ENCODE assay signal across 8 cellular contexts in the genomic region with DNA sequence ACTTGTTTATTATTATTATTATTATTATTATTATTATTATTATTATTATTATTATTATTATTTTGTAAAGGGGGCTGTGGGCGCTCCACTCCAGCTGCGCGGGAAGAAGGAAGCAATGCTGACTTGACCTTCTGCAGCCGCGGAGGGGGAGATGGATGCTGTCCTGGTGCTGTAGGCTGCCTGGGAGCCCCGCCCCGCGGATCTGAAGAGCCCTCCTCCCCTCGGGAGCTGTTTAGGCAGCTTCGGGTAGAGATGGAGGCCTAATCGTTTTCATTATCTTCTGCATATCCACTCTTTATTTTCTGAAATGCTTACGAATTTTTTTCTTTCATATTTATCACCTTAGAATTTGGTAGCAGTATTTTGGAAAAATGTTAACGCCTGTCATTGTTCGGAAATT.
DNase-seq lines count a peak whose midpoint lies in the region; ATAC-seq and TF ChIP-seq lines count a peak whose summit lies in the region.

No MANE protein-coding gene starts in this region.

- peak overlapping the region in 3 of 8 donors; percentile 69 to 82 (median 74) for H3K4me3 Mint-ChIP-seq in CD4-positive, alpha-beta memory T cell
- H3K4me3 Mint-ChIP-seq in WTC11, result no peak overlapping the region
- no peak overlapping the region for H3K4me3 Mint-ChIP-seq in progenitor cell of endocrine pancreas (ENCODE audit: low read depth)
- H3K4me3 Mint-ChIP-seq in immature natural killer cell, result no peak overlapping the region

- peak overlapping the region; percentile 77 for H3K27ac ChIP-seq in CD4-positive, alpha-beta memory T cell (ENCODE audit: low read depth, low read length)
- H3K27ac ChIP-seq in left ventricle myocardium inferior (replicated peaks), result peak overlapping the region; percentile 81

- no peaks in the 10 kb centered on the region for H3K36me3 Mint-ChIP-seq in CD4-positive, alpha-beta memory T cell
- H3K36me3 Mint-ChIP-seq in WTC11, result peaks cover 8% of the 10 kb centered on the region
- no peaks in the 10 kb centered on the region for H3K36me3 Mint-ChIP-seq in progenitor cell of endocrine pancreas (ENCODE audit: insufficient read depth)
- H3K36me3 Mint-ChIP-seq in immature natural killer cell, result no peaks in the 10 kb centered on the region

- peak overlapping the region in 6 of 7 donors; percentile 96 to 99 (median 98) for H3K27ac Mint-ChIP-seq in CD4-positive, alpha-beta memory T cell
- H3K27ac Mint-ChIP-seq in WTC11 (no peak overlapping the region), progenitor cell of endocrine pancreas (peak overlapping the region; percentile 87), immature natural killer cell (no peak overlapping the region)

- ATAC-seq in WTC11, result peak; percentile 72
- no peak for ATAC-seq in GM18505 (IDR thresholded peaks at IDR 0.05; ENCODE audit: unreplicated experiment)

- intact Hi-C loops in CD4-positive, alpha-beta memory T cell (cut with micrococcal nuclease), result no loop called here
- intact Hi-C loops in left ventricle myocardium inferior (cut with micrococcal nuclease), result no loop called here

- TF ChIP-seq POLR2A in GM18505 (IDR thresholded peaks at IDR 0.05; ENCODE audit: borderline replicate concordance, extremely low read depth, insufficient read depth, insufficient read length), result no peak

- peaks cover 12 to 50% (median 32%) of the 10 kb centered on the region in 4 donors for H3K4me1 Mint-ChIP-seq in CD4-positive, alpha-beta memory T cell
- H3K4me1 Mint-ChIP-seq in WTC11, result peaks cover 49% of the 10 kb centered on the region
- H3K4me1 Mint-ChIP-seq in progenitor cell of endocrine pancreas (ENCODE audit: low read depth), result peaks cover 25% of the 10 kb centered on the region
- H3K4me1 Mint-ChIP-seq in immature natural killer cell, result peaks cover 2 to 4% of the 10 kb centered on the region in 2 donors

- no peaks in the 10 kb centered on the region for H3K9me3 Mint-ChIP-seq in CD4-positive, alpha-beta memory T cell
- peaks cover 19% of the 10 kb centered on the region for H3K9me3 Mint-ChIP-seq in WTC11
- H3K9me3 Mint-ChIP-seq in progenitor cell of endocrine pancreas (ENCODE audit: low read depth), result peaks cover 5% of the 10 kb centered on the region
- no peaks in the 10 kb centered on the region for H3K9me3 Mint-ChIP-seq in immature natural killer cell

- CTCF ChIA-PET in CD4-positive, alpha-beta memory T cell (lab: Charles Lee; ENCODE audit: partially characterized antibody), result no interaction called here
- CTCF ChIA-PET in WTC11 (lab: Charles Lee), result interaction anchor here (0.9 kb wide), 1 partner anchor 11 kb away, joined by 3 read pairs; no protein-coding TSS in a partner anchor

- TF ChIP-seq CTCF in WTC11 (IDR thresholded peaks at IDR 0.05) (no peak), left ventricle myocardium inferior (IDR thresholded peaks at IDR 0.05; ENCODE audit: borderline replicate concordance) (no peak), progenitor cell of endocrine pancreas (IDR thresholded peaks at IDR 0.05; ENCODE audit: unreplicated experiment) (no peak)

- no peaks in the 10 kb centered on the region for H3K27me3 ChIP-seq in CD4-positive, alpha-beta memory T cell (ENCODE audit: insufficient read depth, low read length)
- H3K27me3 ChIP-seq in left ventricle myocardium inferior (ENCODE audit: low read depth), result no peaks in the 10 kb centered on the region

- peaks cover 35% of the 10 kb centered on the region for H3K4me1 ChIP-seq in CD4-positive, alpha-beta memory T cell (ENCODE audit: insufficient read depth, low read length)
- H3K4me1 ChIP-seq in left ventricle myocardium inferior, result peaks cover 27% of the 10 kb centered on the region

- no peaks in the 10 kb centered on the region for H3K27me3 Mint-ChIP-seq in CD4-positive, alpha-beta memory T cell
- H3K27me3 Mint-ChIP-seq in WTC11 (ENCODE audit: low read depth) (no peaks in the 10 kb centered on the region), progenitor cell of endocrine pancreas (peaks cover 8% of the 10 kb centered on the region), immature natural killer cell (ENCODE audit: low read depth in 3 of 3) (peaks cover 3 to 5% (median 3%) of the 10 kb centered on the region in 3 donors)

- POLR2A ChIA-PET in CD4-positive, alpha-beta memory T cell (lab: Charles Lee; ENCODE audit: partially characterized antibody), result interaction anchor here (0.8 to 11.9 kb wide), 4 partner anchors 12 to 110 kb away, joined by 3 to 289 read pairs (median 82); a partner anchor contains a TSS
- POLR2A ChIA-PET in WTC11 (lab: Charles Lee), result interaction anchor here (0.6 to 6.6 kb wide), 2 partner anchors 91 to 101 kb away, joined by 3 to 30 read pairs; a partner anchor contains a TSS

- H3K4me3 ChIP-seq in CD4-positive, alpha-beta memory T cell (ENCODE audit: low read length in 2 of 2), result no peak overlapping the region
- peak overlapping the region; percentile 32 for H3K4me3 ChIP-seq in left ventricle myocardium inferior

- H3K36me3 ChIP-seq in CD4-positive, alpha-beta memory T cell (ENCODE audit: insufficient read depth, low read length), result no peaks in the 10 kb centered on the region
- H3K36me3 ChIP-seq in left ventricle myocardium inferior, result no peaks in the 10 kb centered on the region

- no peaks in the 10 kb centered on the region for H3K9me3 ChIP-seq in CD4-positive, alpha-beta memory T cell (ENCODE audit: control insufficient read depth in 1 of 2, low read length in 2 of 2)
- H3K9me3 ChIP-seq in left ventricle myocardium inferior (replicated peaks), result no peaks in the 10 kb centered on the region

- no peak for DNase-seq in CD4-positive, alpha-beta memory T cell
- DNase-seq in WTC11 (ENCODE audit: low spot score), result peak; percentile 67
- peak; percentile 70 for DNase-seq in left ventricle myocardium inferior
- no peak for DNase-seq in progenitor cell of endocrine pancreas (ENCODE audit: low spot score, unreplicated experiment)
- no peak for DNase-seq in OCI-M2 (lab: John Stamatoyannopoulos, UW; ENCODE audit: unreplicated experiment)
- DNase-seq in activated gamma-delta T cell (lab: John Stamatoyannopoulos, UW), result no peak
- DNase-seq in immature natural killer cell, result no peak

TF ChIP-seq in WTC11, 78 proteins besides CTCF, POLR2A, EP300 and RAD21:
- TF ChIP-seq, protein P1, sequence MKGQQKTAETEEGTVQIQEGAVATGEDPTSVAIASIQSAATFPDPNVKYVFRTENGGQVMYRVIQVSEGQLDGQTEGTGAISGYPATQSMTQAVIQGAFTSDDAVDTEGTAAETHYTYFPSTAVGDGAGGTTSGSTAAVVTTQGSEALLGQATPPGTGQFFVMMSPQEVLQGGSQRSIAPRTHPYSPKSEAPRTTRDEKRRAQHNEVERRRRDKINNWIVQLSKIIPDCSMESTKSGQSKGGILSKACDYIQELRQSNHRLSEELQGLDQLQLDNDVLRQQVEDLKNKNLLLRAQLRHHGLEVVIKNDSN (CRISPR knock-in tag; IDR thresholded peaks at IDR 0.05), result no peak
- TF ChIP-seq HMGA2 (CRISPR knock-in tag; IDR thresholded peaks at IDR 0.05), result peak; percentile 88

Comparison
In these comparisons a context has a peak if more than half of its experiments do, and no peak if none do; other contexts are left out.
1. DNase-seq: peak in WTC11 (single experiment) and left ventricle myocardium inferior (single experiment); none in CD4-positive, alpha-beta memory T cell (0 of 5), progenitor cell of endocrine pancreas (single experiment), OCI-M2 (single experiment), activated gamma-delta T cell (single experiment) and immature natural killer cell (0 of 3).
2. H3K27ac Mint-ChIP-seq: peak in CD4-positive, alpha-beta memory T cell (6 of 7) and progenitor cell of endocrine pancreas (single experiment); none in WTC11 (single experiment) and immature natural killer cell (0 of 6).